ENCODE assay signal across 10 cellular contexts in the genomic region with DNA sequence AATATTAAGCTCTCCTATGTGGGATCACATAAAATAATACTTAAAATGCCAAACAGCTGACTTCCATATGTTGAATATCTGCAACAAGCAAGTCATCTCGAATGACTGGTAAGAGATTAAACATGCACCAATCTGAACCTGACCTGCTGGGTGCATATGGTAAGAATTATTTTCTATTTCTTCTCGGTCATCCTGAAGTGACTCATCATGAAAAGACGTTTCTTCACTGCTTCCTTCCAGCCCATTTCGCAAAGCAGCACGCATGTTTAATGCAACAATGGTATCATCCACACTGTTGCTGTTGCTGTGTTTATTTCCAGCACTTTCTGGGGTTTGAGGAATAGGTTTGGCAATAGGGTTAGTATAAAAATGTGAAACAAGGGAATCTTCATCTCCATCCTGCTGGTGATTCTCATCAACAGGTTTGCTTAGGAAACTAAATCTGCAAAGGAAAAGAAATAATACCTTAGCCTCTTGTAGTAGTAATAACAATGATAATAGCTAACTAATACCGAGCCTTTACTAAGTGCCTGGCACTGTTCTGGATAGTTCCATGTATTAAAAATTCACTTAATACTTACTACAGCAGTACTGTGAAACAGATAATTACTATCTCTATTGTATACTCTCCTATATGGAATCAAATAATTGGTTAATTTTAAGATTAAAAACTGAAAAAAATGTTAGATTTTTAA. TPM values are rescaled to one million over a fixed set of nuclear protein-coding genes. Genes with fewer than 3 reads are reported as not detected.
DNase-seq lines count a peak whose midpoint lies in the region; ATAC-seq and TF ChIP-seq lines count a peak whose summit lies in the region.
"Had no signal": no experiment of that assay in that cellular context is flagged by ENCODE, and none has a peak within 500 bp of the region (broad histone marks: within the 10 kb centered on the region; RNA-seq: fewer than 3 reads in every experiment).

No MANE protein-coding gene starts in this region.

- in situ Hi-C loops in GM23248 (cut with MboI): no loop called here

- ATAC-seq in RWPE2 (ENCODE audit: low read depth) (peak; percentile 96), GM19395 (IDR thresholded peaks at IDR 0.05; ENCODE audit: unreplicated experiment) (no peak), HG02970 (IDR thresholded peaks at IDR 0.05; ENCODE audit: low FRiP score, unreplicated experiment) (no peak)

- DNase-seq in GM23248 (peak; percentile 98), RWPE2 (ENCODE audit: low spot score) (no peak), fibroblast of peridontal ligament (ENCODE audit: extremely low read depth) (peak; percentile 100), T-helper 9 cell (no peak), left ventricle myocardium inferior (no peak)
- DNase-seq: midbrain, NCI-H187 had no signal

- H3K9me2 ChIP-seq in GM23248 (ENCODE audit: insufficient read depth): no peaks in the 10 kb centered on the region

- no peaks in the 10 kb centered on the region for H4K20me1 ChIP-seq in GM23248 (ENCODE audit: insufficient read depth)

- H3K27me3 ChIP-seq in GM23248 (replicated peaks; ENCODE audit: insufficient read depth) (no peaks in the 10 kb centered on the region), RWPE2 (ENCODE audit: insufficient read depth, poor library complexity, severe bottlenecking) (no peaks in the 10 kb centered on the region), skeletal muscle satellite cell (ENCODE audit: control insufficient read depth, insufficient read depth, low read length) (no peaks in the 10 kb centered on the region), left ventricle myocardium inferior (ENCODE audit: low read depth) (no peaks in the 10 kb centered on the region)

- peak overlapping the region; percentile 59 for H3K4me2 ChIP-seq in GM23248 (ENCODE audit: unreplicated experiment)
- H3K4me2 ChIP-seq in skeletal muscle satellite cell (ENCODE audit: low read length): peak overlapping the region; percentile 56

- H3K4me1 ChIP-seq in GM23248 (ENCODE audit: insufficient read depth) (peaks cover 22% of the 10 kb centered on the region), RWPE2 (ENCODE audit: insufficient read depth, poor library complexity, severe bottlenecking) (peaks cover 11% of the 10 kb centered on the region), skeletal muscle satellite cell (ENCODE audit: control insufficient read depth, insufficient read depth, low read length) (peaks cover 17% of the 10 kb centered on the region), left ventricle myocardium inferior (no peaks in the 10 kb centered on the region)

- H3K4me3 ChIP-seq in GM23248 (peak overlapping the region; percentile 26; the same call in 1 of the 2 replicates), RWPE2 (ENCODE audit: severe bottlenecking) (no peak overlapping the region), skeletal muscle satellite cell (ENCODE audit: low read length) (no peak overlapping the region), left ventricle myocardium inferior (no peak overlapping the region)

- H3K36me3 ChIP-seq in GM23248 (ENCODE audit: low read depth) (peaks cover 60% of the 10 kb centered on the region), RWPE2 (ENCODE audit: low read depth) (peaks cover 99% of the 10 kb centered on the region), skeletal muscle satellite cell (ENCODE audit: insufficient read depth, low read length) (peaks cover 76% of the 10 kb centered on the region), left ventricle myocardium inferior (peaks cover 98% of the 10 kb centered on the region)

- H3K27ac ChIP-seq in GM23248: peak overlapping the region; percentile 93
- H3K27ac ChIP-seq in RWPE2 (ENCODE audit: poor library complexity, severe bottlenecking): peak overlapping the region; percentile 35
- H3K27ac ChIP-seq in left ventricle myocardium inferior (replicated peaks): no peak overlapping the region

- WGBS in GM23248 (ENCODE audit: low coverage in 1 of 2, low lambda C conversion rate in 2 of 2, missing lambda C conversion rate in 2 of 2), 2 experiments: 2 to 3% methylated on average over 6 of the region's 6 CpGs

- TF ChIP-seq CTCF in RWPE2 (IDR thresholded peaks at IDR 0.05; ENCODE audit: poor library complexity, severe bottlenecking): no peak
- no peak for TF ChIP-seq CTCF in left ventricle myocardium inferior (IDR thresholded peaks at IDR 0.05; ENCODE audit: borderline replicate concordance)

- H2AFZ ChIP-seq in GM23248: no peak overlapping the region

- peaks cover 37% of the 10 kb centered on the region for H3F3A ChIP-seq in GM23248 (ENCODE audit: insufficient read depth)

- H3K9me3 ChIP-seq in GM23248 (ENCODE audit: low read depth): no peaks in the 10 kb centered on the region
- no peaks in the 10 kb centered on the region for H3K9me3 ChIP-seq in RWPE2 (ENCODE audit: severe bottlenecking)
- no peaks in the 10 kb centered on the region for H3K9me3 ChIP-seq in skeletal muscle satellite cell (replicated peaks; ENCODE audit: low read length)
- H3K9me3 ChIP-seq in left ventricle myocardium inferior (replicated peaks): no peaks in the 10 kb centered on the region

- peaks cover 51% of the 10 kb centered on the region for H3K79me2 ChIP-seq in GM23248 (ENCODE audit: insufficient read depth)

- intact Hi-C loops in left ventricle myocardium inferior (cut with micrococcal nuclease): loop anchor here (10.0 kb wide), 1 partner anchor 52 kb away; no protein-coding TSS in a partner anchor

- H3K9ac ChIP-seq in GM23248: peak overlapping the region; percentile 67
- peak overlapping the region; percentile 11 for H3K9ac ChIP-seq in skeletal muscle satellite cell (ENCODE audit: low read depth, low read length)

RNA-seq across cellular contexts. Expression of gene CHRNA10, which starts 52.0 kb away (rescaled TPM):
- 0.51 and 0.65 TPM in 2 replicates for total RNA-seq in GM23248 (2014; rRNA removed; shearing (Covaris generic))
- 0.28 and 0.44 TPM in 2 replicates for polyA plus RNA-seq in GM23248 (2016; fragmentation: Nextera tagmentation; extraction: Ambion mirVana)
- total RNA-seq in skeletal muscle satellite cell (2012; rRNA removed): 0.44 and 1.3 TPM in 2 replicates
- 1.0 TPM for total RNA-seq in left ventricle myocardium inferior

Comparison
In these comparisons a context has a peak if more than half of its experiments do, and no peak if none do; other contexts are left out.
1. DNase-seq: peak in GM23248 (single experiment) and fibroblast of peridontal ligament (single experiment); none in RWPE2 (single experiment), T-helper 9 cell (single experiment) and left ventricle myocardium inferior (single experiment).